Comparison of ENCODE assay signal across 26 cellular contexts in genomic region chr10:12660812-12661211, GRCh38.
"Had no signal": no experiment of that assay in that cellular context is flagged by ENCODE, and none has a peak within 500 bp of the region (broad histone marks: within the 10 kb centered on the region; RNA-seq: fewer than 3 reads in every experiment).

No MANE protein-coding gene starts in this region.

- H3K4me3 ChIP-seq: colonic mucosa, esophagus squamous epithelium, gastrocnemius medialis, heart right ventricle, left lung, lower lobe of right lung had no signal

- DNase-seq: colonic mucosa; cortex of kidney; effector CD8-positive, alpha-beta T cell; effector memory CD8-positive, alpha-beta T cell; endodermal cell; erythroblast; esophagus squamous epithelium; foreskin fibroblast; foreskin melanocyte; gastrocnemius medialis; glutamatergic neuron; head of caudate nucleus; heart right ventricle; hippocampal formation; left cardiac atrium; left lung; left ventricle myocardium superior; lower lobe of right lung; mesendoderm; midbrain had no signal

- H3K4me1 Mint-ChIP-seq: endodermal cell had no signal

- H3K27ac ChIP-seq: colonic mucosa, epithelial cell of prostate, esophagus squamous epithelium, gastrocnemius medialis, heart right ventricle, left lung, lower lobe of right lung had no signal

- H3K9me3 Mint-ChIP-seq: dendritic cell treated with granulocyte-macrophage colony-stimulating factor and Interleukin-4, amounts not matched to agents 40 ng/mL and 50 ng/mL, for 4 days; effector memory CD8-positive, alpha-beta T cell; endodermal cell had no signal

- H3K27me3 ChIP-seq: colonic mucosa, esophagus squamous epithelium, gastrocnemius medialis, heart right ventricle had no signal

- H3K4me3 Mint-ChIP-seq: dendritic cell treated with granulocyte-macrophage colony-stimulating factor and Interleukin-4, amounts not matched to agents 40 ng/mL and 50 ng/mL, for 4 days; effector memory CD8-positive, alpha-beta T cell; endodermal cell had no signal

- H3K27ac Mint-ChIP-seq: dendritic cell treated with granulocyte-macrophage colony-stimulating factor and Interleukin-4, amounts not matched to agents 40 ng/mL and 50 ng/mL, for 4 days; endodermal cell had no signal

- H3K9me3 ChIP-seq: colonic mucosa, esophagus squamous epithelium, gastrocnemius medialis, heart right ventricle, left lung, lower lobe of right lung had no signal

- H3K36me3 ChIP-seq: colonic mucosa, esophagus squamous epithelium, gastrocnemius medialis, heart right ventricle, left lung, lower lobe of right lung had no signal

- H3K4me1 ChIP-seq: colonic mucosa, gastrocnemius medialis, heart right ventricle, left lung, lower lobe of right lung had no signal

- H3K27me3 Mint-ChIP-seq: dendritic cell treated with granulocyte-macrophage colony-stimulating factor and Interleukin-4, amounts not matched to agents 40 ng/mL and 50 ng/mL, for 4 days; effector memory CD8-positive, alpha-beta T cell had no signal

- ATAC-seq: effector memory CD8-positive, alpha-beta T cell; esophagus mucosa; gastrocnemius medialis; heart right ventricle; left cardiac atrium; left lung; left ventricle myocardium superior; lower lobe of right lung had no signal

- FAIRE-seq: endometrium, islet of Langerhans, keratinocyte had no signal
